22 cellular contexts compared by ENCODE assay signal in the genomic region with DNA sequence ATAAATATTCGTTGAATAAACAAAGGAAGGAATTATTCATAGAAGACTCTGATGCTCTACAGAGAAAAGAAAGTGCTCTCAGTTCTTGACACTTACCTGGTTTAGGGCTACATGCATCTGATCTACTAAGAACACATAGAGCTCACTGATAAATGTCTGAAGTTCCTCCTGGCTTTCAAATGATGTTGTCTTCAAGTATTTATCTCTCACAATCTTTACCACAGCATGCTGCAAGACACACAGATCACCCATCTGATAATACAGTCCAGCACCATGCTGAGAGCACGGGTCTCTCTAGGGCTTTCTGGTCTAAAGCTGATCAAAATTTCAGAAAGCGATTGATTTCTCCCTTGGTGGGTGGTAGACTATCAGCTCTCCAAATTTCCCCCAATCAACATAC.
"Had no signal": no experiment of that assay in that cellular context is flagged by ENCODE, and none has a peak within 500 bp of the region (broad histone marks: within the 10 kb centered on the region; RNA-seq: fewer than 3 reads in every experiment).

No MANE protein-coding gene starts in this region.

- H3K4me1 ChIP-seq: gastrocnemius medialis, lower lobe of right lung, parathyroid adenoma, right lobe of liver, testis, tibial artery, upper lobe of left lung had no signal

- H3K4me1 Mint-ChIP-seq: neural crest cell; stimulated activated memory B cell treated with anti-CD40 and anti-IgM and Interleukin-4, amounts not matched to agents 10 μg/mL and 1 μg/mL and 100 μg/mL, for 72 hours had no signal

- H3K79me2 ChIP-seq: parathyroid adenoma had no signal

- H3K4me3 Mint-ChIP-seq: natural killer cell treated with Interleukin-12 subunit alpha and Interleukin-12 subunit beta and Interleukin-15 and Interleukin-18, amount 100 ng/mL, for 72 hours; neural crest cell; stimulated activated memory B cell treated with anti-CD40 and anti-IgM and Interleukin-4, amounts not matched to agents 10 μg/mL and 1 μg/mL and 100 μg/mL, for 72 hours had no signal

- H3K9me3 ChIP-seq: gastrocnemius medialis, lower lobe of right lung, neutrophil, right lobe of liver, testis, tibial artery, upper lobe of left lung had no signal

- H3K36me3 ChIP-seq: gastrocnemius medialis, lower lobe of right lung, neutrophil, right lobe of liver, upper lobe of left lung had no signal

- DNase-seq: cortex of kidney; foreskin fibroblast; gastrocnemius medialis; head of caudate nucleus; left ventricle myocardium superior; lower lobe of right lung; right lobe of liver; stimulated activated CD4-positive, alpha-beta T cell treated with anti-CD3 and anti-CD28 coated beads, Interleukin-2, amount 100 ng/mL, for 24 hours; stimulated activated CD4-positive, alpha-beta T cell treated with anti-CD3 and anti-CD28 coated beads, Interleukin-4, amount 100 ng/mL, for 24 hours; stimulated activated naive CD8-positive, alpha-beta T cell treated with anti-CD3 and anti-CD28 coated beads, Interleukin-15, Interleukin-2, amounts not matched to agents 100 U/mL and 50 U/mL, for 24 hours; substantia nigra; testis; tibial artery; upper lobe of left lung had no signal

- H3K27me3 Mint-ChIP-seq: progenitor cell of endocrine pancreas; stimulated activated memory B cell treated with anti-CD40 and anti-IgM and Interleukin-4, amounts not matched to agents 10 μg/mL and 1 μg/mL and 100 μg/mL, for 72 hours had no signal

- H3K27me3 ChIP-seq: gastrocnemius medialis, right lobe of liver, testis, tibial artery, upper lobe of left lung had no signal

- H2AFZ ChIP-seq: parathyroid adenoma had no signal

- H3K27ac Mint-ChIP-seq: natural killer cell treated with Interleukin-12 subunit alpha and Interleukin-12 subunit beta and Interleukin-15 and Interleukin-18, amount 100 ng/mL, for 72 hours; progenitor cell of endocrine pancreas; stimulated activated memory B cell treated with anti-CD40 and anti-IgM and Interleukin-4, amounts not matched to agents 10 μg/mL and 1 μg/mL and 100 μg/mL, for 72 hours had no signal

- H3K36me3 Mint-ChIP-seq: natural killer cell treated with Interleukin-12 subunit alpha and Interleukin-12 subunit beta and Interleukin-15 and Interleukin-18, amount 100 ng/mL, for 72 hours had no signal

- ATAC-seq: esophagus mucosa; gastrocnemius medialis; left ventricle myocardium superior; lower lobe of right lung; natural killer cell treated with Interleukin-12 subunit alpha and Interleukin-12 subunit beta and Interleukin-15 and Interleukin-18, amount 100 ng/mL, for 72 hours; right lobe of liver; stimulated activated memory B cell treated with anti-CD40 and anti-IgM and Interleukin-4, amounts not matched to agents 10 μg/mL and 1 μg/mL and 100 μg/mL, for 72 hours; stimulated activated naive CD8-positive, alpha-beta T cell treated with anti-CD3 and anti-CD28 coated beads, Interleukin-15, Interleukin-2, amounts not matched to agents 100 U/mL and 50 U/mL, for 24 hours had no signal

- H3K9ac ChIP-seq: parathyroid adenoma had no signal

- H3K4me3 ChIP-seq: gastrocnemius medialis, lower lobe of right lung, right lobe of liver, smooth muscle cell, testis, tibial artery, upper lobe of left lung had no signal

- H3K27ac ChIP-seq: gastrocnemius medialis, lower lobe of right lung, neutrophil, parathyroid adenoma, right lobe of liver, testis, tibial artery, upper lobe of left lung had no signal

- H3K9me3 Mint-ChIP-seq: natural killer cell treated with Interleukin-12 subunit alpha and Interleukin-12 subunit beta and Interleukin-15 and Interleukin-18, amount 100 ng/mL, for 72 hours; neural crest cell; stimulated activated memory B cell treated with anti-CD40 and anti-IgM and Interleukin-4, amounts not matched to agents 10 μg/mL and 1 μg/mL and 100 μg/mL, for 72 hours had no signal

- H3K4me2 ChIP-seq: smooth muscle cell had no signal
